2 cellular contexts compared by ENCODE assay signal in the genomic region with DNA sequence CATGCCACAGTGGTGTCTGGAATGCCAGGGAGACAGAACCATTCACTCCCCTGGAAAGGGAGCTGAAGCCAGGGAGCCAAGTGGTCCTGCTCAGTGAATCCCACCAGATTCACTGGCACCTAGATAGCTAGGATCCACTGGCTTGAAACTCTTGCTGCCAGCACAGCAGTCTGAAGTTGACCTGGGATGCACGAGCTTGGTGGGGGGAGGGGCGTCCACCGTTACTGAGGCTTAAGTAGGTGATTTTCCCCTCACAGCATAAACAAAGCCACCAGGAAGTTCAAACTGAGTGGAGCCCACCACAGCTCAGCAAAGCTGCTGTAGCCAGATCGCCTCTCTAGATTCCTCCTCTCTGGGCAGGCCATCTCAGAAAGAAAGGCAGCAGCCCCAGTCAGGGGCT.
TF ChIP-seq lines count a peak whose summit lies in the region.

No MANE protein-coding gene starts in this region.

TF ChIP-seq in GM23338, 12 proteins besides CTCF, POLR2A, EP300 and RAD21 (continues in another document):
- TF ChIP-seq ETS1 (IDR thresholded peaks at IDR 0.05) (no peak), ZNF114 (CRISPR knock-in tag; IDR thresholded peaks at IDR 0.05) (no peak), CREB1 (CRISPR knock-in tag; IDR thresholded peaks at IDR 0.05; ENCODE audit: low read depth) (no peak), ZNF331 (CRISPR knock-in tag; IDR thresholded peaks at IDR 0.05; ENCODE audit: low read depth) (no peak), JUNB (IDR thresholded peaks at IDR 0.05; ENCODE audit: unreplicated experiment) (no peak), POLR2AphosphoS5 (IDR thresholded peaks at IDR 0.05; ENCODE audit: low read depth) (no peak), EZH2phosphoT487 (IDR thresholded peaks at IDR 0.05; ENCODE audit: unreplicated experiment) (no peak), ZNF462 (CRISPR knock-in tag; IDR thresholded peaks at IDR 0.05) (no peak), EZH2 (IDR thresholded peaks at IDR 0.05; ENCODE audit: low read depth, unreplicated experiment) (no peak)
- TF ChIP-seq, protein P1, sequence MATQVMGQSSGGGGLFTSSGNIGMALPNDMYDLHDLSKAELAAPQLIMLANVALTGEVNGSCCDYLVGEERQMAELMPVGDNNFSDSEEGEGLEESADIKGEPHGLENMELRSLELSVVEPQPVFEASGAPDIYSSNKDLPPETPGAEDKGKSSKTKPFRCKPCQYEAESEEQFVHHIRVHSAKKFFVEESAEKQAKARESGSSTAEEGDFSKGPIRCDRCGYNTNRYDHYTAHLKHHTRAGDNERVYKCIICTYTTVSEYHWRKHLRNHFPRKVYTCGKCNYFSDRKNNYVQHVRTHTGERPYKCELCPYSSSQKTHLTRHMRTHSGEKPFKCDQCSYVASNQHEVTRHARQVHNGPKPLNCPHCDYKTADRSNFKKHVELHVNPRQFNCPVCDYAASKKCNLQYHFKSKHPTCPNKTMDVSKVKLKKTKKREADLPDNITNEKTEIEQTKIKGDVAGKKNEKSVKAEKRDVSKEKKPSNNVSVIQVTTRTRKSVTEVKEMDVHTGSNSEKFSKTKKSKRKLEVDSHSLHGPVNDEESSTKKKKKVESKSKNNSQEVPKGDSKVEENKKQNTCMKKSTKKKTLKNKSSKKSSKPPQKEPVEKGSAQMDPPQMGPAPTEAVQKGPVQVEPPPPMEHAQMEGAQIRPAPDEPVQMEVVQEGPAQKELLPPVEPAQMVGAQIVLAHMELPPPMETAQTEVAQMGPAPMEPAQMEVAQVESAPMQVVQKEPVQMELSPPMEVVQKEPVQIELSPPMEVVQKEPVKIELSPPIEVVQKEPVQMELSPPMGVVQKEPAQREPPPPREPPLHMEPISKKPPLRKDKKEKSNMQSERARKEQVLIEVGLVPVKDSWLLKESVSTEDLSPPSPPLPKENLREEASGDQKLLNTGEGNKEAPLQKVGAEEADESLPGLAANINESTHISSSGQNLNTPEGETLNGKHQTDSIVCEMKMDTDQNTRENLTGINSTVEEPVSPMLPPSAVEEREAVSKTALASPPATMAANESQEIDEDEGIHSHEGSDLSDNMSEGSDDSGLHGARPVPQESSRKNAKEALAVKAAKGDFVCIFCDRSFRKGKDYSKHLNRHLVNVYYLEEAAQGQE (IDR thresholded peaks at IDR 0.05; ENCODE audit: unreplicated experiment): no peak

TF ChIP-seq in H1, 55 proteins besides CTCF, POLR2A, EP300 and RAD21:
- TF ChIP-seq, protein P2, sequence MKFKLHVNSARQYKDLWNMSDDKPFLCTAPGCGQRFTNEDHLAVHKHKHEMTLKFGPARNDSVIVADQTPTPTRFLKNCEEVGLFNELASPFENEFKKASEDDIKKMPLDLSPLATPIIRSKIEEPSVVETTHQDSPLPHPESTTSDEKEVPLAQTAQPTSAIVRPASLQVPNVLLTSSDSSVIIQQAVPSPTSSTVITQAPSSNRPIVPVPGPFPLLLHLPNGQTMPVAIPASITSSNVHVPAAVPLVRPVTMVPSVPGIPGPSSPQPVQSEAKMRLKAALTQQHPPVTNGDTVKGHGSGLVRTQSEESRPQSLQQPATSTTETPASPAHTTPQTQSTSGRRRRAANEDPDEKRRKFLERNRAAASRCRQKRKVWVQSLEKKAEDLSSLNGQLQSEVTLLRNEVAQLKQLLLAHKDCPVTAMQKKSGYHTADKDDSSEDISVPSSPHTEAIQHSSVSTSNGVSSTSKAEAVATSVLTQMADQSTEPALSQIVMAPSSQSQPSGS (IDR thresholded peaks at IDR 0.05; ENCODE audit: low read length): no peak
- TF ChIP-seq, protein P3, sequence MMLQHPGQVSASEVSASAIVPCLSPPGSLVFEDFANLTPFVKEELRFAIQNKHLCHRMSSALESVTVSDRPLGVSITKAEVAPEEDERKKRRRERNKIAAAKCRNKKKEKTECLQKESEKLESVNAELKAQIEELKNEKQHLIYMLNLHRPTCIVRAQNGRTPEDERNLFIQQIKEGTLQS (IDR thresholded peaks at IDR 0.05; ENCODE audit: insufficient read depth, low read depth, low read length): no peak
- TF ChIP-seq SP1 (IDR thresholded peaks at IDR 0.05; ENCODE audit: low read depth, low read length) (no peak), TAF1 (IDR thresholded peaks at IDR 0.05; ENCODE audit: low read depth, low read length) (no peak), ZNF274 (IDR thresholded peaks at IDR 0.05; ENCODE audit: borderline replicate concordance, extremely low read depth, low read length) (no peak), CBX8 (IDR thresholded peaks at IDR 0.05; ENCODE audit: borderline replicate concordance, low read depth, low read length) (no peak), GTF2F1 (IDR thresholded peaks at IDR 0.05; ENCODE audit: borderline replicate concordance, low read depth, low read length) (no peak)
- TF ChIP-seq, protein P4, sequence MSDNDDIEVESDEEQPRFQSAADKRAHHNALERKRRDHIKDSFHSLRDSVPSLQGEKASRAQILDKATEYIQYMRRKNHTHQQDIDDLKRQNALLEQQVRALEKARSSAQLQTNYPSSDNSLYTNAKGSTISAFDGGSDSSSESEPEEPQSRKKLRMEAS (IDR thresholded peaks at IDR 0.05): no peak
